1 cellular context compared by ENCODE assay signal in genomic region chr19:31334849-31335624, GRCh38.
TF ChIP-seq lines count a peak whose summit lies in the region.

No MANE protein-coding gene starts in this region.

TF ChIP-seq in HEK293, 187 proteins besides CTCF, POLR2A, EP300 and RAD21 (continued from another document):
- no peak for TF ChIP-seq ZNF26 (tag by site-specific recombination; IDR thresholded peaks at IDR 0.05)
- TF ChIP-seq ZNF549 (tag by site-specific recombination; IDR thresholded peaks at IDR 0.05): no peak
- TF ChIP-seq ZNF239 (tag by site-specific recombination; IDR thresholded peaks at IDR 0.05): no peak
- no peak for TF ChIP-seq ZNF292 (tag by site-specific recombination; IDR thresholded peaks at IDR 0.05; ENCODE audit: borderline replicate concordance, low read depth)
- TF ChIP-seq, protein P1, sequence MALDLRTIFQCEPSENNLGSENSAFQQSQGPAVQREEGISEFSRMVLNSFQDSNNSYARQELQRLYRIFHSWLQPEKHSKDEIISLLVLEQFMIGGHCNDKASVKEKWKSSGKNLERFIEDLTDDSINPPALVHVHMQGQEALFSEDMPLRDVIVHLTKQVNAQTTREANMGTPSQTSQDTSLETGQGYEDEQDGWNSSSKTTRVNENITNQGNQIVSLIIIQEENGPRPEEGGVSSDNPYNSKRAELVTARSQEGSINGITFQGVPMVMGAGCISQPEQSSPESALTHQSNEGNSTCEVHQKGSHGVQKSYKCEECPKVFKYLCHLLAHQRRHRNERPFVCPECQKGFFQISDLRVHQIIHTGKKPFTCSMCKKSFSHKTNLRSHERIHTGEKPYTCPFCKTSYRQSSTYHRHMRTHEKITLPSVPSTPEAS (tag by site-specific recombination; IDR thresholded peaks at IDR 0.05): no peak
- no peak for TF ChIP-seq ZNF600 (tag by site-specific recombination; IDR thresholded peaks at IDR 0.05)
- TF ChIP-seq ZNF518A (tag by site-specific recombination; conservative IDR thresholded peaks at IDR 0.05; ENCODE audit: low read depth): no peak
- no peak for TF ChIP-seq ZNF654 (tag by site-specific recombination; IDR thresholded peaks at IDR 0.05; ENCODE audit: low read depth)
- TF ChIP-seq, protein P2, sequence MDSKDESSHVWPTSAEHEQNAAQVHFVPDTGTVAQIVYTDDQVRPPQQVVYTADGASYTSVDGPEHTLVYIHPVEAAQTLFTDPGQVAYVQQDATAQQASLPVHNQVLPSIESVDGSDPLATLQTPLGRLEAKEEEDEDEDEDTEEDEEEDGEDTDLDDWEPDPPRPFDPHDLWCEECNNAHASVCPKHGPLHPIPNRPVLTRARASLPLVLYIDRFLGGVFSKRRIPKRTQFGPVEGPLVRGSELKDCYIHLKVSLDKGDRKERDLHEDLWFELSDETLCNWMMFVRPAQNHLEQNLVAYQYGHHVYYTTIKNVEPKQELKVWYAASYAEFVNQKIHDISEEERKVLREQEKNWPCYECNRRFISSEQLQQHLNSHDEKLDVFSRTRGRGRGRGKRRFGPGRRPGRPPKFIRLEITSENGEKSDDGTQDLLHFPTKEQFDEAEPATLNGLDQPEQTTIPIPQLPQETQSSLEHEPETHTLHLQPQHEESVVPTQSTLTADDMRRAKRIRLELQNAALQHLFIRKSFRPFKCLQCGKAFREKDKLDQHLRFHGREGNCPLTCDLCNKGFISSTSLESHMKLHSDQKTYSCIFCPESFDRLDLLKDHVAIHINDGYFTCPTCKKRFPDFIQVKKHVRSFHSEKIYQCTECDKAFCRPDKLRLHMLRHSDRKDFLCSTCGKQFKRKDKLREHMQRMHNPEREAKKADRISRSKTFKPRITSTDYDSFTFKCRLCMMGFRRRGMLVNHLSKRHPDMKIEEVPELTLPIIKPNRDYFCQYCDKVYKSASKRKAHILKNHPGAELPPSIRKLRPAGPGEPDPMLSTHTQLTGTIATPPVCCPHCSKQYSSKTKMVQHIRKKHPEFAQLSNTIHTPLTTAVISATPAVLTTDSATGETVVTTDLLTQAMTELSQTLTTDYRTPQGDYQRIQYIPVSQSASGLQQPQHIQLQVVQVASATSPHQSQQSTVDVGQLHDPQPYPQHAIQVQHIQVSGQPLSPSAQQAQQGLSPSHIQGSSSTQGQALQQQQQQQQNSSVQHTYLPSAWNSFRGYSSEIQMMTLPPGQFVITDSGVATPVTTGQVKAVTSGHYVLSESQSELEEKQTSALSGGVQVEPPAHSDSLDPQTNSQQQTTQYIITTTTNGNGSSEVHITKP (tag by site-specific recombination; IDR thresholded peaks at IDR 0.05): peak; percentile 27; the same call in 1 of the 2 replicates
- peak; percentile 34; the same call in 1 of the 2 replicates for TF ChIP-seq OSR2 (tag by site-specific recombination; IDR thresholded peaks at IDR 0.05)
- no peak for TF ChIP-seq ZNF530 (tag by site-specific recombination; IDR thresholded peaks at IDR 0.05; ENCODE audit: low read depth)
- no peak for TF ChIP-seq ZNF701 (tag by site-specific recombination; IDR thresholded peaks at IDR 0.05)
- no peak for TF ChIP-seq ZNF585B (tag by site-specific recombination; IDR thresholded peaks at IDR 0.05)
- TF ChIP-seq GLIS1 (tag by site-specific recombination; IDR thresholded peaks at IDR 0.05): peak; percentile 51
- TF ChIP-seq ZNF544 (tag by site-specific recombination; IDR thresholded peaks at IDR 0.05): no peak
- no peak for TF ChIP-seq ZNF792 (tag by site-specific recombination; IDR thresholded peaks at IDR 0.05)
- TF ChIP-seq ZNF132 (tag by site-specific recombination; IDR thresholded peaks at IDR 0.05; ENCODE audit: borderline replicate concordance): no peak
- TF ChIP-seq, protein P3, sequence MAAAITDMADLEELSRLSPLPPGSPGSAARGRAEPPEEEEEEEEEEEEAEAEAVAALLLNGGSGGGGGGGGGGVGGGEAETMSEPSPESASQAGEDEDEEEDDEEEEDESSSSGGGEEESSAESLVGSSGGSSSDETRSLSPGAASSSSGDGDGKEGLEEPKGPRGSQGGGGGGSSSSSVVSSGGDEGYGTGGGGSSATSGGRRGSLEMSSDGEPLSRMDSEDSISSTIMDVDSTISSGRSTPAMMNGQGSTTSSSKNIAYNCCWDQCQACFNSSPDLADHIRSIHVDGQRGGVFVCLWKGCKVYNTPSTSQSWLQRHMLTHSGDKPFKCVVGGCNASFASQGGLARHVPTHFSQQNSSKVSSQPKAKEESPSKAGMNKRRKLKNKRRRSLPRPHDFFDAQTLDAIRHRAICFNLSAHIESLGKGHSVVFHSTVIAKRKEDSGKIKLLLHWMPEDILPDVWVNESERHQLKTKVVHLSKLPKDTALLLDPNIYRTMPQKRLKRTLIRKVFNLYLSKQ (tag by site-specific recombination; IDR thresholded peaks at IDR 0.05; ENCODE audit: borderline replicate concordance): no peak
- no peak for TF ChIP-seq ZFP37 (tag by site-specific recombination; IDR thresholded peaks at IDR 0.05)
- TF ChIP-seq HOXC10 (CRISPR knock-in tag; IDR thresholded peaks at IDR 0.05): no peak
- TF ChIP-seq ZSCAN30 (tag by site-specific recombination; IDR thresholded peaks at IDR 0.05): no peak
- TF ChIP-seq BCL11A (tag by site-specific recombination; IDR thresholded peaks at IDR 0.05; ENCODE audit: low read depth): no peak
- TF ChIP-seq, protein P4, sequence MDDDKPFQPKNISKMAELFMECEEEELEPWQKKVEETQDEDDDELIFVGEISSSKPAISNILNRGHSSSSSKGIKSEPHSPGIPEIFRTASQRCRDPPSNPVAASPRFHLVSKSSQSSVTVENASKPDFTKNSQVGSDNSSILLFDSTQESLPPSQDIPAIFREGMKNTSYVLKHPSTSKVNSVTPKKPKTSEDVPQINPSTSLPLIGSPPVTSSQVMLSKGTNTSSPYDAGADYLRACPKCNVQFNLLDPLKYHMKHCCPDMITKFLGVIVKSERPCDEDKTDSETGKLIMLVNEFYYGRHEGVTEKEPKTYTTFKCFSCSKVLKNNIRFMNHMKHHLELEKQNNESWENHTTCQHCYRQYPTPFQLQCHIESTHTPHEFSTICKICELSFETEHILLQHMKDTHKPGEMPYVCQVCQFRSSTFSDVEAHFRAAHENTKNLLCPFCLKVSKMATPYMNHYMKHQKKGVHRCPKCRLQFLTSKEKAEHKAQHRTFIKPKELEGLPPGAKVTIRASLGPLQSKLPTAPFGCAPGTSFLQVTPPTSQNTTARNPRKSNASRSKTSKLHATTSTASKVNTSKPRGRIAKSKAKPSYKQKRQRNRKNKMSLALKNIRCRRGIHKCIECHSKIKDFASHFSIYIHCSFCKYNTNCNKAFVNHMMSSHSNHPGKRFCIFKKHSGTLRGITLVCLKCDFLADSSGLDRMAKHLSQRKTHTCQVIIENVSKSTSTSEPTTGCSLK (tag by site-specific recombination; IDR thresholded peaks at IDR 0.05): no peak
- no peak for TF ChIP-seq ZNF76 (tag by site-specific recombination; IDR thresholded peaks at IDR 0.05; ENCODE audit: borderline replicate concordance, low read depth)
- no peak for TF ChIP-seq ZNF398 (tag by site-specific recombination; IDR thresholded peaks at IDR 0.05)
- TF ChIP-seq GLIS2 (tag by site-specific recombination; IDR thresholded peaks at IDR 0.05): peak; percentile 37
- no peak for TF ChIP-seq ZFP41 (tag by site-specific recombination; IDR thresholded peaks at IDR 0.05; ENCODE audit: borderline replicate concordance)
- no peak for TF ChIP-seq ZNF560 (tag by site-specific recombination; IDR thresholded peaks at IDR 0.05; ENCODE audit: borderline replicate concordance)
- TF ChIP-seq ZNF354C (tag by site-specific recombination; IDR thresholded peaks at IDR 0.05; ENCODE audit: borderline replicate concordance, low read depth): no peak
- no peak for TF ChIP-seq YY1 (tag by site-specific recombination; IDR thresholded peaks at IDR 0.05)
- TF ChIP-seq ZNF776 (tag by site-specific recombination; IDR thresholded peaks at IDR 0.05; ENCODE audit: borderline replicate concordance): no peak
- TF ChIP-seq ZBTB21 (tag by site-specific recombination; IDR thresholded peaks at IDR 0.05): no peak
- TF ChIP-seq FEZF1 (tag by site-specific recombination; IDR thresholded peaks at IDR 0.05): no peak
- TF ChIP-seq ZNF561 (tag by site-specific recombination; IDR thresholded peaks at IDR 0.05; ENCODE audit: borderline replicate concordance): no peak
- no peak for TF ChIP-seq ZNF677 (tag by site-specific recombination; IDR thresholded peaks at IDR 0.05)
- TF ChIP-seq ZFP3 (tag by site-specific recombination; IDR thresholded peaks at IDR 0.05; ENCODE audit: low read depth): no peak
